ENCODE assay signal across 17 cellular contexts in the genomic region with DNA sequence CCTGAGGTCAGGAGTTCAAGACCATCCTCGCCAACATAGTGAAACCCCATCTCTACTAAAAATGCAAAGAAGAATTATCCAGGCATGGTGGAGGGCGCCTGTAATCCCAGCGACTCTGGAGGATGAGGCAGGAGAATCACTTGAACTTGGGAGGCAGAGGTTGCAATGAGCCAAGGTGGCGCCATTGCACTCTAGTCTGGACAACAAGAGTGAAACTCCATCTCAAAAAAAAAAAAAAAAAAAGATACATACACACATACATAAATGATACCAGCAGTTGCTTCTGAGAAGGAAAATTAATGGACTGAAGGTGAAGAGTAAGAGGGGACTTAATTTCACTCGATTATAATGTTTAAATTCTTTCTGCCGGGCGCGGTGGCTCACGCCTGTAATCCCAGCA. TPM values are rescaled to one million over a fixed set of nuclear protein-coding genes. Genes with fewer than 3 reads are reported as not detected.
A peak's percentile ranks its signal among the peaks of the same experiment; 100 is the strongest.
DNase-seq lines count a peak whose midpoint lies in the region; ATAC-seq and TF ChIP-seq lines count a peak whose summit lies in the region.
"Had no signal": no experiment of that assay in that cellular context is flagged by ENCODE, and none has a peak within 500 bp of the region (broad histone marks: within the 10 kb centered on the region; RNA-seq: fewer than 3 reads in every experiment).

No MANE protein-coding gene starts in this region.

- H3K27ac Mint-ChIP-seq in GM23338, result no peak overlapping the region
- H3K27ac Mint-ChIP-seq in type B pancreatic cell, result no peak overlapping the region
- H3K27ac Mint-ChIP-seq: CD4-positive, CD25-positive, alpha-beta regulatory T cell; T-cell had no signal

- H3K9me3 Mint-ChIP-seq in GM23338 (no peaks in the 10 kb centered on the region), type B pancreatic cell (peaks cover 4% of the 10 kb centered on the region)
- H3K9me3 Mint-ChIP-seq: T-cell had no signal

- no peaks in the 10 kb centered on the region; the same call in 1 of the 2 replicates for H3K4me1 ChIP-seq in GM23338 (ENCODE audit: insufficient read depth)
- H3K4me1 ChIP-seq in Loucy (ENCODE audit: insufficient read depth, low read length, poor library complexity, severe bottlenecking), result no peaks in the 10 kb centered on the region

- H3K36me3 Mint-ChIP-seq in GM23338 (ENCODE audit: low read depth), result no peaks in the 10 kb centered on the region
- no peaks in the 10 kb centered on the region for H3K36me3 Mint-ChIP-seq in type B pancreatic cell
- H3K36me3 Mint-ChIP-seq: CD4-positive, CD25-positive, alpha-beta regulatory T cell; T-cell had no signal

- H3K27me3 ChIP-seq in GM23338 (ENCODE audit: insufficient read depth) (peaks cover 39% of the 10 kb centered on the region), Loucy (ENCODE audit: insufficient read depth, low read length, poor library complexity, severe bottlenecking) (no peaks in the 10 kb centered on the region)

- peak; percentile 35 for DNase-seq in ACHN
- DNase-seq in GM23338 (ENCODE audit: low spot score), result no peak
- no peak for DNase-seq in epithelial cell of proximal tubule (ENCODE audit: low read depth)
- DNase-seq in NCI-H526 (lab: John Stamatoyannopoulos, UW), result no peak
- DNase-seq in type B pancreatic cell (ENCODE audit: extremely low spot score, unreplicated experiment), result no peak
- DNase-seq in NCI-H1417 (lab: John Stamatoyannopoulos, UW), result no peak
- DNase-seq in GM19240 (ENCODE audit: insufficient read length, low spot score), result no peak
- DNase-seq: Calu3; CD4-positive, CD25-positive, alpha-beta regulatory T cell; DMS53; NCI-H1417 treated with DMSO at 0.1 percent for 48 hours; NCI-H2029 treated with DMSO at 0.1 percent for 48 hours; NCI-H510A; NCI-H82; T-cell had no signal

- H4K20me1 ChIP-seq in GM23338 (replicated peaks; ENCODE audit: insufficient read depth) (no peaks in the 10 kb centered on the region), Loucy (ENCODE audit: insufficient read depth, low read length, poor library complexity, severe bottlenecking) (no peaks in the 10 kb centered on the region)

- H3K4me1 Mint-ChIP-seq in GM23338 (peaks cover 10% of the 10 kb centered on the region), type B pancreatic cell (ENCODE audit: unreplicated experiment) (peaks cover 5% of the 10 kb centered on the region)
- H3K4me1 Mint-ChIP-seq: T-cell had no signal

- in situ Hi-C loops in ACHN (cut with HindIII; ENCODE audit: low pct_ligation_motif_present, low pct_unique_long_range_greater_than_20kb, low sequenced_read_pairs), result no loop called here

- H3K4me2 ChIP-seq in GM23338, result no peak overlapping the region
- H3K4me2 ChIP-seq in Loucy (ENCODE audit: low read depth, low read length, poor library complexity, severe bottlenecking), result no peak overlapping the region

- H2AFZ ChIP-seq in GM23338 (no peak overlapping the region), Loucy (ENCODE audit: low read length) (no peak overlapping the region)

- H3K9me2 ChIP-seq in GM23338 (ENCODE audit: insufficient read depth) (no peaks in the 10 kb centered on the region), Loucy (replicated peaks; ENCODE audit: low read depth, low read length) (no peaks in the 10 kb centered on the region)

- no peaks in the 10 kb centered on the region for H3K9me3 ChIP-seq in Loucy (ENCODE audit: insufficient read depth, low read depth, low read length)

- H3K4me3 ChIP-seq in GM23338 (no peak overlapping the region), Loucy (ENCODE audit: low read length, poor library complexity, severe bottlenecking) (no peak overlapping the region), epithelial cell of proximal tubule (ENCODE audit: low read depth, low read length) (no peak overlapping the region)

- no peak overlapping the region for H3K27ac ChIP-seq in GM23338 (ENCODE audit: low read depth)

- H3K36me3 ChIP-seq in GM23338 (ENCODE audit: insufficient read depth) (no peaks in the 10 kb centered on the region), Loucy (ENCODE audit: insufficient read depth, low read length) (no peaks in the 10 kb centered on the region)

- H3F3A ChIP-seq in GM23338 (replicated peaks; ENCODE audit: low read depth), result no peaks in the 10 kb centered on the region
- H3F3A ChIP-seq in Loucy (ENCODE audit: low read depth), result no peaks in the 10 kb centered on the region

- no peak overlapping the region for H3K4me3 Mint-ChIP-seq in GM23338
- H3K4me3 Mint-ChIP-seq in type B pancreatic cell, result no peak overlapping the region
- H3K4me3 Mint-ChIP-seq: CD4-positive, CD25-positive, alpha-beta regulatory T cell; T-cell had no signal

- no peak overlapping the region for H3K9ac ChIP-seq in Loucy (ENCODE audit: low read depth, low read length, poor library complexity, severe bottlenecking)

- TF ChIP-seq CTCF in GM23338 (conservative IDR thresholded peaks at IDR 0.05; ENCODE audit: low read depth in 2 of 2) (peak; percentile 39 to 53; a peak in 3 of 4 replicates), Loucy (conservative IDR thresholded peaks at IDR 0.05; ENCODE audit: low read length) (peak; percentile 47), epithelial cell of proximal tubule (conservative IDR thresholded peaks at IDR 0.05; ENCODE audit: low read depth, low read length) (peak; percentile 41), type B pancreatic cell (conservative IDR thresholded peaks at IDR 0.05) (no peak)

- H3K27me3 Mint-ChIP-seq in GM23338 (ENCODE audit: insufficient read depth, low read depth, poor library complexity), result peaks cover 30% of the 10 kb centered on the region
- peaks cover 59% of the 10 kb centered on the region for H3K27me3 Mint-ChIP-seq in type B pancreatic cell

- H3K79me2 ChIP-seq in GM23338 (replicated peaks; ENCODE audit: insufficient read depth) (no peaks in the 10 kb centered on the region), Loucy (ENCODE audit: insufficient read depth, low read length) (no peaks in the 10 kb centered on the region)

- no peak for ATAC-seq in GM23338
- ATAC-seq: T-cell had no signal

TF ChIP-seq in GM23338, 12 proteins besides CTCF, POLR2A, EP300 and RAD21 (continues in another document):
- TF ChIP-seq JUNB (IDR thresholded peaks at IDR 0.05; ENCODE audit: unreplicated experiment) (no peak), STAT1 (IDR thresholded peaks at IDR 0.05; ENCODE audit: unreplicated experiment) (no peak), NANOG (IDR thresholded peaks at IDR 0.05; ENCODE audit: borderline replicate concordance) (no peak), EZH2phosphoT487 (IDR thresholded peaks at IDR 0.05; ENCODE audit: unreplicated experiment) (no peak), ZNF331 (CRISPR knock-in tag; IDR thresholded peaks at IDR 0.05; ENCODE audit: low read depth) (no peak), CREB1 (CRISPR knock-in tag; IDR thresholded peaks at IDR 0.05; ENCODE audit: low read depth) (no peak), EZH2 (IDR thresholded peaks at IDR 0.05; ENCODE audit: low read depth, unreplicated experiment) (no peak), ZNF114 (CRISPR knock-in tag; IDR thresholded peaks at IDR 0.05) (no peak)
- TF ChIP-seq, protein P1, sequence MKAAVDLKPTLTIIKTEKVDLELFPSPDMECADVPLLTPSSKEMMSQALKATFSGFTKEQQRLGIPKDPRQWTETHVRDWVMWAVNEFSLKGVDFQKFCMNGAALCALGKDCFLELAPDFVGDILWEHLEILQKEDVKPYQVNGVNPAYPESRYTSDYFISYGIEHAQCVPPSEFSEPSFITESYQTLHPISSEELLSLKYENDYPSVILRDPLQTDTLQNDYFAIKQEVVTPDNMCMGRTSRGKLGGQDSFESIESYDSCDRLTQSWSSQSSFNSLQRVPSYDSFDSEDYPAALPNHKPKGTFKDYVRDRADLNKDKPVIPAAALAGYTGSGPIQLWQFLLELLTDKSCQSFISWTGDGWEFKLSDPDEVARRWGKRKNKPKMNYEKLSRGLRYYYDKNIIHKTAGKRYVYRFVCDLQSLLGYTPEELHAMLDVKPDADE (IDR thresholded peaks at IDR 0.05), result no peak

RNA-seq across cellular contexts. Expression of a gene that starts 40.2 kb away (rescaled TPM):
- total RNA-seq in GM23338 (2014; rRNA removed; shearing (Covaris generic)), result not detected in 2 replicates
- not detected in 2 replicates for polyA plus RNA-seq in GM23338 (2016; fragmentation: Nextera tagmentation; extraction: Ambion mirVana)
- total RNA-seq in epithelial cell of proximal tubule (7.5 and 20.2 TPM in 2 replicates), type B pancreatic cell (ENCODE audit: low replicate concordance) (0.19 and 4.4 TPM in 2 replicates)
- total RNA-seq: Calu3; CD4-positive, CD25-positive, alpha-beta regulatory T cell; LHCN-M2; T-cell had no signal
